In the genomic region with DNA sequence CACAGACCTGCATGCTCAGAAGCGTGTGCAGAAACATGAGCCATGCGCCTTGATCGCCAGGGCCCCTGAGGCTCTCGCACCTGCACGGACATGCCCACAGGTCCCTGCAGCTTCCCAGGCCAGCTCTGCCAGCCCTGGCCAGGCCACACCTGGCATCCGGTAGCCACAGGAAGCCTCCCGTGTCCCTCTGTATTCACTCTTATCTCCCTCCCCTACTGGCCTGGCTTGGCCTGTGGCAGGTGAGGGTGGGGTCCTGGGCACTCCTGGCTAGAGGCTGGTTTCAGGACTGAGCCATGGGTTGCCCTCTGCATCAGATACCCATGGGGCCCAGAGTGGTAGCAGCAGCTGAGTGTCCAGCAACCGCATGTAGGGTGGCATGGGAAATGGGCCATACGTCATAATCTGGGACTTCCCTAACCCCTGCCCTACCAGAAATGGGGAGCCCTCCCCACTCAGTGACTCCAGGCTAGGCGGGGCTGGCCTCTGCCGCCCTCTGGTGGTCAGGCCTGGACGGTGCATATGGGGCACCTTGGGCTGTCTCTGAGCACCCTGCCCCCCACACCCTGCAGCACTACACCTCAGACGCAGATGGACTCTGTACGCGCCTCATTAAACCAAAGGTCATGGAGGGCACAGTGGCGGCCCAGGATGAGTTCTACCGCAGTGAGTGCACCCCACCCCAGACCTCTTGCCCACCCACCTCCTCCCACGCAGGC, we compare ENCODE assay signal across 8 cellular contexts. TPM values are rescaled to one million over a fixed set of nuclear protein-coding genes. Genes with fewer than 3 reads are reported as not detected.
DNase-seq lines count a peak whose midpoint lies in the region; ATAC-seq and TF ChIP-seq lines count a peak whose summit lies in the region.

No MANE protein-coding gene starts in this region.

- peak overlapping the region; percentile 44; the same call in 1 of the 2 replicates for H3K9ac ChIP-seq in OCI-LY3 (ENCODE audit: low read length)

- WGBS in esophagus muscularis mucosa: 56% methylated on average over 4 of the region's 18 CpGs

- CTCF ChIA-PET in AG04449 (lab: Yijun Ruan, JAX): interaction anchor here (0.6 to 10.9 kb wide), 24 partner anchors 10 to 177 kb away, joined by 3 to 136 read pairs (median 4); partner anchors contain the start of genes CPLX3, CSK, LMAN1L and ULK3

- peaks cover 87% of the 10 kb centered on the region for H3K36me3 ChIP-seq in OCI-LY3 (replicated peaks; ENCODE audit: low read depth, low read length)
- peaks cover 11 to 64% (median 59%) of the 10 kb centered on the region in 4 donors for H3K36me3 ChIP-seq in esophagus muscularis mucosa

- DNase-seq in AG04449 (ENCODE audit: low read depth, low spot score) (no peak), esophagus muscularis mucosa (ENCODE audit: extremely low spot score) (no peak), superior temporal gyrus (ENCODE audit: extremely low spot score) (peak; percentile 73)
- DNase-seq in activated T-cell treated with anti-CD3 and anti-CD28 coated beads, Interleukin-2, amount 50 U/mL, for 4 hours: peak; percentile 85

- H3K27ac ChIP-seq in OCI-LY3 (ENCODE audit: low read length): peak overlapping the region; percentile 72
- no peak overlapping the region for H3K27ac ChIP-seq in esophagus muscularis mucosa (replicated peaks in 1 of 4)

- H3K4me3 ChIP-seq in AG04449 (ENCODE audit: low read depth, low read length) (no peak overlapping the region), OCI-LY3 (ENCODE audit: low read length) (peak overlapping the region; percentile 2; the same call in 1 of the 2 replicates), esophagus muscularis mucosa (no peak overlapping the region)

- H3K36me3 Mint-ChIP-seq in activated T-cell treated with anti-CD3 and anti-CD28 coated beads, Interleukin-2, amount 50 U/mL, for 4 hours (ENCODE audit: insufficient read depth): peaks cover 28% of the 10 kb centered on the region
- H3K36me3 Mint-ChIP-seq in nephron (ENCODE audit: low read depth): peaks cover 17% of the 10 kb centered on the region

- peak; percentile 97 for TF ChIP-seq CTCF in AG04449 (IDR thresholded peaks at IDR 0.05; ENCODE audit: insufficient read depth, low read length, missing control alignments)
- TF ChIP-seq CTCF in OCI-LY3 (IDR thresholded peaks at IDR 0.05; ENCODE audit: low read depth, low read length): peak; percentile 95
- peak in 2 of 3 experiments; percentile 94 to 97 for TF ChIP-seq CTCF in esophagus muscularis mucosa (IDR thresholded peaks at IDR 0.05)
- TF ChIP-seq CTCF in nephron (IDR thresholded peaks at IDR 0.05; ENCODE audit: unreplicated experiment in 3 of 3): peak; percentile 79 to 85 (median 80)

- H4K20me1 ChIP-seq in OCI-LY3 (ENCODE audit: insufficient read depth, low read length): peaks cover 90% of the 10 kb centered on the region

- no peak for TF ChIP-seq EP300 in esophagus muscularis mucosa (IDR thresholded peaks at IDR 0.05)

- POLR2A ChIA-PET in AG04449 (lab: Yijun Ruan, JAX): no interaction called here

- no peaks in the 10 kb centered on the region for H3K27me3 Mint-ChIP-seq in activated T-cell treated with anti-CD3 and anti-CD28 coated beads, Interleukin-2, amount 50 U/mL, for 4 hours (ENCODE audit: low read depth)
- H3K27me3 Mint-ChIP-seq in nephron (ENCODE audit: low read depth): no peaks in the 10 kb centered on the region

- intact Hi-C loops in esophagus muscularis mucosa (cut with DNase I): no loop called here

- H3K4me2 ChIP-seq in OCI-LY3 (ENCODE audit: low read length): peak overlapping the region; percentile 61

- no peaks in the 10 kb centered on the region for H3K9me3 Mint-ChIP-seq in activated T-cell treated with anti-CD3 and anti-CD28 coated beads, Interleukin-2, amount 50 U/mL, for 4 hours
- H3K9me3 Mint-ChIP-seq in nephron: no peaks in the 10 kb centered on the region

- H3K27me3 ChIP-seq in OCI-LY3 (ENCODE audit: low read depth, low read length) (no peaks in the 10 kb centered on the region), esophagus muscularis mucosa (no peaks in the 10 kb centered on the region)

- peaks cover 57% of the 10 kb centered on the region for H3K4me1 ChIP-seq in OCI-LY3 (ENCODE audit: low read length)
- peaks cover 11 to 20% (median 17%) of the 10 kb centered on the region in 4 donors for H3K4me1 ChIP-seq in esophagus muscularis mucosa

- TF ChIP-seq POLR2A in esophagus muscularis mucosa (IDR thresholded peaks at IDR 0.05; ENCODE audit: low read depth): no peak

- no peaks in the 10 kb centered on the region for H3K9me3 ChIP-seq in OCI-LY3 (ENCODE audit: insufficient read depth, low read length)
- no peaks in the 10 kb centered on the region for H3K9me3 ChIP-seq in esophagus muscularis mucosa

- no peak overlapping the region for H3K4me3 Mint-ChIP-seq in activated T-cell treated with anti-CD3 and anti-CD28 coated beads, Interleukin-2, amount 50 U/mL, for 4 hours
- no peak overlapping the region for H3K4me3 Mint-ChIP-seq in nephron

- H2AFZ ChIP-seq in OCI-LY3 (ENCODE audit: low read depth, low read length): no peak overlapping the region

- H3K4me1 Mint-ChIP-seq in activated T-cell treated with anti-CD3 and anti-CD28 coated beads, Interleukin-2, amount 50 U/mL, for 4 hours (ENCODE audit: low read depth): peaks cover 46% of the 10 kb centered on the region
- H3K4me1 Mint-ChIP-seq in nephron: no peaks in the 10 kb centered on the region

- H3K27ac Mint-ChIP-seq in nephron: no peak overlapping the region

- peaks cover 69% of the 10 kb centered on the region for H3K79me2 ChIP-seq in OCI-LY3 (ENCODE audit: low read length)

- peak; percentile 63 for ATAC-seq in GM18520 (IDR thresholded peaks at IDR 0.05; ENCODE audit: unreplicated experiment)
- ATAC-seq in HG03175 (IDR thresholded peaks at IDR 0.05; ENCODE audit: unreplicated experiment): peak; percentile 67
- ATAC-seq in activated T-cell treated with anti-CD3 and anti-CD28 coated beads, Interleukin-2, amount 50 U/mL, for 4 hours: peak; percentile 90 to 92

RNA-seq across cellular contexts. Expression of gene LMAN1L, which starts 12.6 kb away (rescaled TPM):
- total RNA-seq in activated T-cell treated with anti-CD3 and anti-CD28 coated beads, Interleukin-2, amount 50 U/mL, for 4 hours: under 1 TPM; 0.30 to 0.55 (median 0.40) TPM
- under 1 TPM in 1 of 4 donors, not detected in 3; 0.66 TPM for total RNA-seq in esophagus muscularis mucosa

RNA-seq across cellular contexts. Expression of gene CSK, which starts 18.1 kb away (rescaled TPM):
- 100 to 1,000 TPM; 368 to 412 (median 397) TPM for total RNA-seq in activated T-cell treated with anti-CD3 and anti-CD28 coated beads, Interleukin-2, amount 50 U/mL, for 4 hours
- 10 to 100 TPM; 14.0 to 28.7 (median 21.9) TPM for total RNA-seq in esophagus muscularis mucosa

RNA-seq across cellular contexts. Expression of gene CPLX3, which starts 26.4 kb away (rescaled TPM):
- under 1 TPM in 2 of 3 donors, not detected in 1; 0.23 to 0.32 TPM for total RNA-seq in activated T-cell treated with anti-CD3 and anti-CD28 coated beads, Interleukin-2, amount 50 U/mL, for 4 hours
- under 1 TPM in 1 of 4 donors, not detected in 3; 0.33 TPM for total RNA-seq in esophagus muscularis mucosa

RNA-seq across cellular contexts. Expression of gene ULK3, which starts 43.0 kb away (rescaled TPM):
- total RNA-seq in activated T-cell treated with anti-CD3 and anti-CD28 coated beads, Interleukin-2, amount 50 U/mL, for 4 hours: 10 to 100 TPM; 52.8 to 64.7 (median 64.0) TPM
- 10 to 100 TPM; 24.5 to 49.2 (median 35.4) TPM for total RNA-seq in esophagus muscularis mucosa

RNA-seq across cellular contexts. Expression of gene CYP1A2, which starts 51.4 kb away (rescaled TPM):
- under 1 TPM in 1 of 3 donors, not detected in 2; 0.08 TPM for total RNA-seq in activated T-cell treated with anti-CD3 and anti-CD28 coated beads, Interleukin-2, amount 50 U/mL, for 4 hours
- not detected for total RNA-seq in esophagus muscularis mucosa

Comparison
In these comparisons a context has a peak if more than half of its experiments do, and no peak if none do; other contexts are left out.
1. DNase-seq: peak in activated T-cell treated with anti-CD3 and anti-CD28 coated beads, Interleukin-2, amount 50 U/mL, for 4 hours (single experiment) and superior temporal gyrus (single experiment); none in AG04449 (single experiment) and esophagus muscularis mucosa (single experiment).
2. RNA of gene CSK, which starts 18.1 kb away (total RNA-seq): 368 to 412 TPM in activated T-cell treated with anti-CD3 and anti-CD28 coated beads, Interleukin-2, amount 50 U/mL, for 4 hours; 14.0 to 28.7 TPM in esophagus muscularis mucosa; every median in the first group is over 10 times any median in the second.
3. Peak in every context shown above with its lines, with median percentiles within 50 percentile points of each other: CTCF ChIP-seq and ATAC-seq.